ENCODE assay signal across 8 cellular contexts in genomic region chr20:49278817-49279676, GRCh38. TPM values are rescaled to one million over a fixed set of nuclear protein-coding genes. Genes with fewer than 3 reads are reported as not detected.
DNase-seq lines count a peak whose midpoint lies in the region; ATAC-seq and TF ChIP-seq lines count a peak whose summit lies in the region.

No MANE protein-coding gene starts in this region.

- H2AFZ ChIP-seq in DND-41 (ENCODE audit: low read depth, low read length) (peak overlapping the region; percentile 66), MM.1S (ENCODE audit: low read length) (peak overlapping the region; percentile 29; the same call in 1 of the 2 replicates)

- H3K9ac ChIP-seq in DND-41 (ENCODE audit: low read depth, low read length) (peak overlapping the region; percentile 83), MM.1S (ENCODE audit: low read length) (peak overlapping the region; percentile 69), skeletal muscle satellite cell (ENCODE audit: low read depth, low read length) (peak overlapping the region; percentile 91)

- peaks cover 33% of the 10 kb centered on the region for H3F3A ChIP-seq in MM.1S (ENCODE audit: insufficient read depth, low read length)

- H3K4me1 ChIP-seq in DND-41 (ENCODE audit: insufficient read depth, low read length) = peaks cover 72% of the 10 kb centered on the region
- H3K4me1 ChIP-seq in MM.1S (ENCODE audit: low read length) = peaks cover 23% of the 10 kb centered on the region
- H3K4me1 ChIP-seq in skeletal muscle satellite cell (ENCODE audit: control insufficient read depth, insufficient read depth, low read length) = peaks cover 42% of the 10 kb centered on the region

- H3K27me3 ChIP-seq in DND-41 (ENCODE audit: insufficient read depth, low read length, poor library complexity) (no peaks in the 10 kb centered on the region), MM.1S (replicated peaks; ENCODE audit: insufficient read depth, low read length) (no peaks in the 10 kb centered on the region), skeletal muscle satellite cell (ENCODE audit: control insufficient read depth, insufficient read depth, low read length) (no peaks in the 10 kb centered on the region)

- peak; percentile 45 for DNase-seq in DND-41
- DNase-seq in MM.1S = peak; percentile 27
- peak; percentile 17 for DNase-seq in activated T-helper 9 cell treated with anti-CD3 and anti-CD28 coated beads, Interleukin-2, amount 50 U/mL, for 16 hours (ENCODE audit: low read depth)
- peak; percentile 39 for DNase-seq in left cardiac atrium
- no peak for DNase-seq in epidermal melanocyte (ENCODE audit: insufficient read length, low spot score)

- H3K9me2 ChIP-seq in MM.1S (replicated peaks; ENCODE audit: insufficient read depth, low read length) = no peaks in the 10 kb centered on the region

- peak overlapping the region; percentile 78 to 81 for H3K4me3 ChIP-seq in DND-41 (ENCODE audit: low read depth in 1 of 2, low read length in 2 of 2)
- peak overlapping the region; percentile 93 for H3K4me3 ChIP-seq in MM.1S (ENCODE audit: low read length)
- H3K4me3 ChIP-seq in skeletal muscle satellite cell (ENCODE audit: low read length) = peak overlapping the region; percentile 81

- H3K79me2 ChIP-seq in DND-41 (ENCODE audit: insufficient read depth, low read length) (peaks cover 86% of the 10 kb centered on the region), MM.1S (ENCODE audit: low read length) (peaks cover 67% of the 10 kb centered on the region)

- H3K9me3 ChIP-seq in DND-41 (ENCODE audit: insufficient read depth, low read length, severe bottlenecking) (peaks cover 43% of the 10 kb centered on the region), MM.1S (replicated peaks; ENCODE audit: insufficient read depth, low read length) (no peaks in the 10 kb centered on the region), skeletal muscle satellite cell (replicated peaks; ENCODE audit: low read length) (peaks cover 10% of the 10 kb centered on the region)

- H3K27ac ChIP-seq in DND-41 (ENCODE audit: low read length) (peak overlapping the region; percentile 94), MM.1S (ENCODE audit: low read length) (peak overlapping the region; percentile 78; the same call in 1 of the 2 replicates)

- ATAC-seq in DND-41 (ENCODE audit: insufficient read depth, low read depth) = no peak
- ATAC-seq in left cardiac atrium = peak in 1 of 2 donors; percentile 1
- no peak for ATAC-seq in HG03175 (IDR thresholded peaks at IDR 0.05; ENCODE audit: unreplicated experiment)
- ATAC-seq in HG03159 (IDR thresholded peaks at IDR 0.05; ENCODE audit: unreplicated experiment) = no peak

- peaks cover 42% of the 10 kb centered on the region for H4K20me1 ChIP-seq in DND-41 (ENCODE audit: insufficient read depth, low read length)
- 0 out of 2 replicates have a peak, but pooled peaks cover 11% of the 10 kb centered on the region for H4K20me1 ChIP-seq in MM.1S (ENCODE audit: insufficient read depth, low read length)

- TF ChIP-seq CTCF in DND-41 (IDR thresholded peaks at IDR 0.05; ENCODE audit: borderline replicate concordance, extremely low read depth, low read length, poor library complexity, severe bottlenecking) (no peak), MM.1S (IDR thresholded peaks at IDR 0.05; ENCODE audit: low read length) (no peak)

- peak overlapping the region; percentile 93 for H3K4me2 ChIP-seq in DND-41 (ENCODE audit: insufficient read depth, low read length)
- H3K4me2 ChIP-seq in MM.1S (ENCODE audit: low read depth, low read length) = peak overlapping the region; percentile 86
- H3K4me2 ChIP-seq in skeletal muscle satellite cell (ENCODE audit: low read length) = peak overlapping the region; percentile 74

- H3K36me3 ChIP-seq in DND-41 (ENCODE audit: insufficient read depth, low read length) (peaks cover 68% of the 10 kb centered on the region), MM.1S (replicated peaks; ENCODE audit: insufficient read depth, low read length) (peaks cover 51% of the 10 kb centered on the region), skeletal muscle satellite cell (ENCODE audit: insufficient read depth, low read length) (peaks cover 61% of the 10 kb centered on the region)

- intact Hi-C loops in left cardiac atrium (cut with DNase I) = no loop called here

RNA-seq across cellular contexts. Expression of gene ZNFX1, which starts 1.2 kb away (rescaled TPM):
- total RNA-seq in left cardiac atrium = 10 to 100 TPM; 20.3 to 24.5 TPM
- total RNA-seq in skeletal muscle satellite cell (2012; rRNA removed) = 34.5 and 35.2 TPM in 2 replicates

RNA-seq across cellular contexts. Expression of gene DDX27, which starts 59.8 kb away (rescaled TPM):
- total RNA-seq in left cardiac atrium = 10 to 100 TPM; 13.3 to 19.0 TPM
- 33.9 and 37.3 TPM in 2 replicates for total RNA-seq in skeletal muscle satellite cell (2012; rRNA removed)
